Comparison of ENCODE assay signal across 17 cellular contexts in the genomic region with DNA sequence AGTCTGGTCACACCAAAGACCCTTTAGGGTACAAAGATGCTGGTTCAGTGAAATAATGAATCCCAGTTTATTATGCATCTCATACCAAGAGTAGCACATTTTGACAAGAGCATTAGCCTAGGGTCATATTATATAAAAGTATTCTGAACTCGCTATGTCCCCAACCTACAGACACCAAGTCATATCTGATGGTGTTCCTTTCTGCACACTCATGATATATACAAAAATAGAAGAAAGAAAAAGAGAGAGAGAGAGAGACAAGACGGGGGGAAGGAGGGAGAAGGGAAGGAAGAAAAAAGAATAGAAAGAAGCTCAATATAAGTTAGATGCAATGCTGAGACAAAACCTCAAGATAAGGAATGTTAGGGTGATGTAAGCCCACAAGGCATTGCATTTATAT.
"Had no signal": no experiment of that assay in that cellular context is flagged by ENCODE, and none has a peak within 500 bp of the region (broad histone marks: within the 10 kb centered on the region; RNA-seq: fewer than 3 reads in every experiment).

No MANE protein-coding gene starts in this region.

- ATAC-seq: natural killer cell treated with Interleukin-12 subunit alpha and Interleukin-12 subunit beta and Interleukin-15 and Interleukin-18, amount 100 ng/mL, for 72 hours; sciatic nerve had no signal

- H3K27me3 ChIP-seq: left lung, SJSA1, thyroid gland had no signal

- DNase-seq: activated CD4-positive, alpha-beta T cell treated with anti-CD3 and anti-CD28 coated beads, Interleukin-2, amount 10 ng/mL, durations not matched to agents 24 days and 14 days; activated CD4-positive, CD25-positive, alpha-beta regulatory T cell; activated naive CD4-positive, alpha-beta T cell treated with Interleukin-2 at 50 U/mL for 16 hours; activated T-cell treated with anti-CD3 and anti-CD28 coated beads for 4 hours; anterior cingulate cortex; effector memory CD4-positive, alpha-beta T cell; foreskin melanocyte; islet precursor cell; left lung; mesenchymal stem cell; occipital lobe; stimulated activated CD4-positive, alpha-beta T cell treated with anti-CD3 and anti-CD28 coated beads, Interleukin-1b, Interleukin-23, amount 100 ng/mL, for 48 hours; SW 1271; thyroid gland had no signal

- H3K9me3 ChIP-seq: left lung, SJSA1, thyroid gland had no signal

- H3K27ac ChIP-seq: left lung, SJSA1, thyroid gland had no signal

- H3K4me3 ChIP-seq: left lung, SJSA1, thyroid gland had no signal

- H3K4me1 ChIP-seq: thyroid gland had no signal
